Comparison of ENCODE assay signal across 18 cellular contexts in genomic region chr14:94047581-94047980, GRCh38. TPM values are rescaled to one million over a fixed set of nuclear protein-coding genes. Genes with fewer than 3 reads are reported as not detected.
"Had no signal": no experiment of that assay in that cellular context is flagged by ENCODE, and none has a peak within 500 bp of the region (broad histone marks: within the 10 kb centered on the region; RNA-seq: fewer than 3 reads in every experiment).

No MANE protein-coding gene starts in this region.

- H3K36me3 ChIP-seq: neural progenitor cell had no signal

- H3K4me3 ChIP-seq: gastroesophageal sphincter, heart right ventricle, lower lobe of right lung, neural progenitor cell, tibial artery had no signal

- H3K27me3 ChIP-seq: gastroesophageal sphincter, heart right ventricle, neural progenitor cell, tibial artery had no signal

- H3K27ac ChIP-seq: gastroesophageal sphincter, heart right ventricle, lower lobe of right lung, neural progenitor cell, tibial artery had no signal

- DNase-seq: activated CD4-positive, alpha-beta T cell treated with anti-CD3 and anti-CD28 coated beads for 4 hours; activated CD8-positive, alpha-beta T cell treated with anti-CD3 and anti-CD28 coated beads, Interleukin-2, amount 10 ng/mL, durations not matched to agents 7 days and 5 days; activated gamma-delta T cell; amniotic stem cell; heart right ventricle; left cardiac atrium; lower lobe of right lung; SHP77; stimulated activated CD4-positive, alpha-beta T cell treated with anti-CD3 and anti-CD28 coated beads, Interleukin-12 subunit alpha, Interleukin-12 subunit beta, amount 100 ng/mL, for 4 hours; T-helper 2 cell had no signal

- H3K27me3 Mint-ChIP-seq: stimulated activated memory B cell treated with anti-CD40 and anti-IgM and Interleukin-4, amounts not matched to agents 10 μg/mL and 1 μg/mL and 100 μg/mL, for 72 hours had no signal

- H3K9me3 Mint-ChIP-seq: mesothelial cell of epicardium; neural progenitor cell; stimulated activated memory B cell treated with anti-CD40 and anti-IgM and Interleukin-4, amounts not matched to agents 10 μg/mL and 1 μg/mL and 100 μg/mL, for 72 hours; WTC11 had no signal

- H3K9me3 ChIP-seq: gastroesophageal sphincter, heart right ventricle, lower lobe of right lung, tibial artery had no signal

- H3K4me3 Mint-ChIP-seq: activated CD8-positive, alpha-beta T cell treated with anti-CD3 and anti-CD28 coated beads, Interleukin-2, amount 10 ng/mL, durations not matched to agents 7 days and 5 days; mesothelial cell of epicardium; neural progenitor cell; stimulated activated memory B cell treated with anti-CD40 and anti-IgM and Interleukin-4, amounts not matched to agents 10 μg/mL and 1 μg/mL and 100 μg/mL, for 72 hours; WTC11 had no signal

- ATAC-seq: activated CD8-positive, alpha-beta T cell treated with anti-CD3 and anti-CD28 coated beads, Interleukin-2, amount 10 ng/mL, durations not matched to agents 7 days and 5 days; gastroesophageal sphincter; heart right ventricle; left cardiac atrium; lower lobe of right lung; stimulated activated memory B cell treated with anti-CD40 and anti-IgM and Interleukin-4, amounts not matched to agents 10 μg/mL and 1 μg/mL and 100 μg/mL, for 72 hours; WTC11 had no signal

- H3K4me1 Mint-ChIP-seq: stimulated activated memory B cell treated with anti-CD40 and anti-IgM and Interleukin-4, amounts not matched to agents 10 μg/mL and 1 μg/mL and 100 μg/mL, for 72 hours had no signal

- H3K27ac Mint-ChIP-seq: neural progenitor cell; stimulated activated memory B cell treated with anti-CD40 and anti-IgM and Interleukin-4, amounts not matched to agents 10 μg/mL and 1 μg/mL and 100 μg/mL, for 72 hours; WTC11 had no signal

RNA-seq across cellular contexts. Expression of gene CCDC197, which starts 50.5 kb away (rescaled TPM):
- total RNA-seq: activated CD8-positive, alpha-beta T cell treated with anti-CD3 and anti-CD28 coated beads, Interleukin-2, amount 10 ng/mL, durations not matched to agents 7 days and 5 days; epithelial cell of proximal tubule; gastroesophageal sphincter; left cardiac atrium; lower lobe of right lung; mesothelial cell of epicardium; osteocyte; WTC11 had no signal
